ENCODE assay signal across 14 cellular contexts in the genomic region with DNA sequence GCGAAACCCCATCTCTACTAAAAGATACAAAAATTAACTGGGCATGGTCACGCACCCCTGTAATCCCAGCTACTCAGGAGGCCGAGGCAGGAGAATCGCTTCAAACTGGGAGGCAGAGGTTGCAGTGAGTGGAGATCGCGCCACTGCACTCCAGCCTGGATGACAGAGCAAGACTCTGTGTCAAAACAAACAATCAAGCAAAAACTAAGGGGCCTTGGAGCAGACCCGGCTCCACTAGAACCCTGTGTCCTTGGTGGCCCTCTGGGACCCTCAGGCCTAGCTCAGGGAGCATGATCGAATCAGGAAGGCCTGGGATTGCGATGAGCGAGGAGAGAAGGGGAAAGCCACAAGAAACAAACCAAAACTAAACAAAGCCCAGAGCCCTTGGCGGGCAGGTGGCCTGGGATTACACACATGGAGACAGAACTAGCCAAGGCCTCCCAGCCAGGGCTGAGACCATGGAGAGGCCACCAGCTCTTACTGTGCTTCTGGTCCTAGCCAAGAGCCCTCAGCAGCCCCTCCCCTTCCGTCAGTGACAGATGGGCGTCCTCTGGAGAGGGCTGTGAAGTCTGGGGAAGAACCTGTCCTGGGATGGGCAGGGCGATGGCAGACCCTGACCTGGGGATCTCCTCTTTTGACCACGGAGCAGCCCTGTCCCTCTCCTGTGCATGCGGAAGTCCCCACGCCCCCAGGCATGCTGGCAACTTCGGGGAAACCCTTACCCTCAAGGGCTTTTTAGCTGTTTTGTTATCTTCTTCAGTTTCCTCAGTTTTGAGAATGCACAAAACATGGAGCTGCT. TPM values are rescaled to one million over a fixed set of nuclear protein-coding genes. Genes with fewer than 3 reads are reported as not detected.
DNase-seq lines count a peak whose midpoint lies in the region; ATAC-seq, FAIRE-seq and TF ChIP-seq lines count a peak whose summit lies in the region.
"Had no signal": no experiment of that assay in that cellular context is flagged by ENCODE, and none has a peak within 500 bp of the region (broad histone marks: within the 10 kb centered on the region; RNA-seq: fewer than 3 reads in every experiment).

No MANE protein-coding gene starts in this region.

- H3K79me2 ChIP-seq in K562 (ENCODE audit: control insufficient read depth, insufficient read depth, low read length): peaks cover 43% of the 10 kb centered on the region

- TF ChIP-seq CTCF in activated CD8-positive, alpha-beta T cell treated with anti-CD3 and anti-CD28 coated beads for 36 hours (IDR thresholded peaks at IDR 0.05): no peak
- no peak for TF ChIP-seq CTCF in K562 (IDR thresholded peaks at IDR 0.05 in 2 of 3, conservative IDR thresholded peaks at IDR 0.05 in 1 of 3; ENCODE audit: insufficient read depth in 2 of 3, low read depth in 1 of 3, low read length in 3 of 3)
- no peak for TF ChIP-seq CTCF in tibial nerve (IDR thresholded peaks at IDR 0.05)
- no peak for TF ChIP-seq CTCF in MCF 10A (IDR thresholded peaks at IDR 0.05; ENCODE audit: unreplicated experiment)

- intact Hi-C loops in activated CD8-positive, alpha-beta T cell treated with anti-CD3 and anti-CD28 coated beads for 36 hours (cut with micrococcal nuclease): no loop called here
- intact Hi-C loops in K562 (cut with micrococcal nuclease): no loop called here
- intact Hi-C loops in MCF 10A (cut with micrococcal nuclease): no loop called here

- H3K36me3 ChIP-seq in K562 (ENCODE audit: control insufficient read depth, insufficient read depth, low read length) (0 out of 3 replicates have a peak, but pooled peaks cover 2% of the 10 kb centered on the region), tibial nerve (no peaks in the 10 kb centered on the region)

- H3K36me3 Mint-ChIP-seq in activated CD8-positive, alpha-beta T cell treated with anti-CD3 and anti-CD28 coated beads for 36 hours (ENCODE audit: low read depth): no peaks in the 10 kb centered on the region
- H3K36me3 Mint-ChIP-seq in activated CD8-positive, alpha-beta T cell treated with anti-CD3 and anti-CD28 coated beads, Interleukin-2, amount 10 ng/mL, durations not matched to agents 7 days and 5 days (ENCODE audit: low read depth): no peaks in the 10 kb centered on the region
- H3K36me3 Mint-ChIP-seq in MCF 10A (ENCODE audit: insufficient read depth, unreplicated experiment): no peaks in the 10 kb centered on the region

- no peak for TF ChIP-seq RAD21 in K562 (CRISPR knock-in tag; conservative IDR thresholded peaks at IDR 0.05 in 1 of 2, IDR thresholded peaks at IDR 0.05 in 1 of 2)

- no peak for FAIRE-seq in K562 (lab: Jason Lieb, UNC)
- FAIRE-seq: colon, H54 had no signal

- no peaks in the 10 kb centered on the region for H4K20me1 ChIP-seq in K562 (replicated peaks; ENCODE audit: control insufficient read depth, insufficient read depth, low read length)

- no peak overlapping the region for H2AFZ ChIP-seq in K562 (ENCODE audit: low read depth, low read length)

- peak; percentile 27 for ATAC-seq in activated CD8-positive, alpha-beta T cell treated with anti-CD3 and anti-CD28 coated beads for 36 hours
- ATAC-seq in activated CD8-positive, alpha-beta T cell treated with anti-CD3 and anti-CD28 coated beads, Interleukin-2, amount 10 ng/mL, durations not matched to agents 7 days and 5 days: no peak
- ATAC-seq in HG02852 (IDR thresholded peaks at IDR 0.05; ENCODE audit: unreplicated experiment) (peak; percentile 47), K562 (no peak), HG03457 (IDR thresholded peaks at IDR 0.05; ENCODE audit: unreplicated experiment) (no peak)
- ATAC-seq: activated CD4-positive, alpha-beta T cell treated with anti-CD3 and anti-CD28 coated beads for 36 hours had no signal

- no peaks in the 10 kb centered on the region for H3K9me3 ChIP-seq in K562 (replicated peaks; ENCODE audit: control insufficient read depth, insufficient read depth, low read depth, low read length)
- no peaks in the 10 kb centered on the region for H3K9me3 ChIP-seq in tibial nerve

- 83% methylated on average over 13 of the region's 18 CpGs for WGBS in K562 (ENCODE audit: insufficient coverage, low coverage, missing lambda C conversion rate)
- 82 to 88% methylated on average over 18 of the region's 18 CpGs for WGBS in tibial nerve, 2 donors

- H3K4me3 ChIP-seq in K562: no peak overlapping the region
- H3K4me3 ChIP-seq in tibial nerve: no peak overlapping the region

- TF ChIP-seq EP300 in K562 (IDR thresholded peaks at IDR 0.05; ENCODE audit: low read length): no peak
- no peak for TF ChIP-seq EP300 in tibial nerve (IDR thresholded peaks at IDR 0.05)

- DNase-seq in activated CD8-positive, alpha-beta T cell treated with anti-CD3 and anti-CD28 coated beads for 36 hours: no peak
- DNase-seq in activated CD8-positive, alpha-beta T cell treated with anti-CD3 and anti-CD28 coated beads, Interleukin-2, amount 10 ng/mL, durations not matched to agents 7 days and 5 days: no peak
- DNase-seq in K562 (ENCODE audit: extremely low read depth in 1 of 4, low spot score in 3 of 4) (no peak), tibial nerve (ENCODE audit: low spot score in 2 of 2) (no peak), SW 1271 (lab: John Stamatoyannopoulos, UW) (no peak), MCF 10A (ENCODE audit: unreplicated experiment) (no peak)
- DNase-seq: activated CD4-positive, alpha-beta T cell treated with anti-CD3 and anti-CD28 coated beads for 36 hours; NCI-H2081 had no signal

- no peaks in the 10 kb centered on the region for H3K9me3 Mint-ChIP-seq in activated CD8-positive, alpha-beta T cell treated with anti-CD3 and anti-CD28 coated beads for 36 hours
- H3K9me3 Mint-ChIP-seq in activated CD8-positive, alpha-beta T cell treated with anti-CD3 and anti-CD28 coated beads, Interleukin-2, amount 10 ng/mL, durations not matched to agents 7 days and 5 days (ENCODE audit: insufficient read depth): no peaks in the 10 kb centered on the region
- no peaks in the 10 kb centered on the region for H3K9me3 Mint-ChIP-seq in MCF 10A (ENCODE audit: unreplicated experiment)

- no peak overlapping the region for H3K4me3 Mint-ChIP-seq in activated CD8-positive, alpha-beta T cell treated with anti-CD3 and anti-CD28 coated beads for 36 hours
- H3K4me3 Mint-ChIP-seq in activated CD8-positive, alpha-beta T cell treated with anti-CD3 and anti-CD28 coated beads, Interleukin-2, amount 10 ng/mL, durations not matched to agents 7 days and 5 days: no peak overlapping the region
- H3K4me3 Mint-ChIP-seq in MCF 10A (ENCODE audit: unreplicated experiment): no peak overlapping the region
- H3K4me3 Mint-ChIP-seq: activated CD4-positive, alpha-beta T cell treated with anti-CD3 and anti-CD28 coated beads for 36 hours had no signal

- no peak for TF ChIP-seq POLR2A in K562 (conservative IDR thresholded peaks at IDR 0.05)
- TF ChIP-seq POLR2A in tibial nerve (IDR thresholded peaks at IDR 0.05): no peak

- in situ Hi-C loops in K562 (cut with MboI): no loop called here

- H3K27me3 ChIP-seq in K562 (ENCODE audit: control insufficient read depth in 2 of 2, insufficient read depth in 2 of 2, low read length in 2 of 2) (no peaks in the 10 kb centered on the region), tibial nerve (no peaks in the 10 kb centered on the region)

- BruUV-seq in K562 (replicated peaks; lab: Mats Ljungman, UMichigan) (no TSS peak), MCF 10A (replicated peaks; lab: Mats Ljungman, UMichigan) (no TSS peak)

- peaks cover 35 to 52% of the 10 kb centered on the region in 2 experiments for H3K4me1 ChIP-seq in K562 (replicated peaks in 1 of 2; ENCODE audit: control insufficient read depth in 2 of 2, insufficient read depth in 2 of 2, low read length in 2 of 2)
- H3K4me1 ChIP-seq in tibial nerve: peaks cover 0 to 47% (median 10%) of the 10 kb centered on the region in 4 donors

- H3K27ac ChIP-seq in K562 (ENCODE audit: extremely low read depth, low read depth, low read length) (peak overlapping the region; percentile 32; the same call in 2 of the 3 replicates), tibial nerve (peak overlapping the region in 3 of 4 donors; percentile 0 to 58 (median 47))

- CTCF ChIA-PET in activated CD8-positive, alpha-beta T cell treated with anti-CD3 and anti-CD28 coated beads for 36 hours (lab: Charles Lee): interaction anchor here (0.8 to 1.1 kb wide), 3 partner anchors 12 to 27 kb away, joined by 3 to 5 read pairs (median 4); partner anchors contain the start of gene CATIP
- CTCF ChIA-PET in activated CD8-positive, alpha-beta T cell treated with anti-CD3 and anti-CD28 coated beads, Interleukin-2, amount 10 ng/mL, durations not matched to agents 7 days and 5 days (lab: Charles Lee): no interaction called here
- CTCF ChIA-PET in K562 (lab: Yijun Ruan, JAX; ENCODE audit: low intra/inter-chr PET ratio) (no interaction called here), MCF 10A (lab: Yijun Ruan, JAX) (interaction anchor here (0.7 to 1.6 kb wide), 2 partner anchors 14 to 184 kb away, joined by 3 read pairs; no protein-coding TSS in a partner anchor)

- no peaks in the 10 kb centered on the region for H3K9me1 ChIP-seq in K562 (ENCODE audit: control insufficient read depth, insufficient read depth, low read length)

- H3K27me3 Mint-ChIP-seq in activated CD8-positive, alpha-beta T cell treated with anti-CD3 and anti-CD28 coated beads for 36 hours: no peaks in the 10 kb centered on the region
- peaks cover 6% of the 10 kb centered on the region for H3K27me3 Mint-ChIP-seq in activated CD8-positive, alpha-beta T cell treated with anti-CD3 and anti-CD28 coated beads, Interleukin-2, amount 10 ng/mL, durations not matched to agents 7 days and 5 days (ENCODE audit: low read depth)
- H3K27me3 Mint-ChIP-seq in MCF 10A (ENCODE audit: insufficient read depth, unreplicated experiment): no peaks in the 10 kb centered on the region
- H3K27me3 Mint-ChIP-seq: activated CD4-positive, alpha-beta T cell treated with anti-CD3 and anti-CD28 coated beads for 36 hours had no signal

- POLR2A ChIA-PET in activated CD8-positive, alpha-beta T cell treated with anti-CD3 and anti-CD28 coated beads for 36 hours (lab: Charles Lee): interaction anchor here (0.7 kb wide), 1 partner anchor 12 kb away, joined by 3 read pairs; no protein-coding TSS in a partner anchor
- POLR2A ChIA-PET in activated CD8-positive, alpha-beta T cell treated with anti-CD3 and anti-CD28 coated beads, Interleukin-2, amount 10 ng/mL, durations not matched to agents 7 days and 5 days (lab: Charles Lee): no interaction called here
- POLR2A ChIA-PET in K562 (lab: Yijun Ruan, JAX): interaction anchor here (1.0 kb wide), 1 partner anchor 9 kb away, joined by 3 read pairs; no protein-coding TSS in a partner anchor
- POLR2A ChIA-PET in MCF 10A (lab: Yijun Ruan, JAX): interaction anchor here (0.6 kb wide), 1 partner anchor 1784 kb away, joined by 3 read pairs; no protein-coding TSS in a partner anchor

- peak overlapping the region in 1 of 2 experiments; percentile 82; a peak in 2 of 4 replicates for H3K9ac ChIP-seq in K562 (ENCODE audit: insufficient read depth in 1 of 2, low read depth in 2 of 2, low read length in 2 of 2)

- peaks cover 7% of the 10 kb centered on the region for H3K4me1 Mint-ChIP-seq in activated CD8-positive, alpha-beta T cell treated with anti-CD3 and anti-CD28 coated beads for 36 hours (ENCODE audit: low read depth)
- H3K4me1 Mint-ChIP-seq in activated CD8-positive, alpha-beta T cell treated with anti-CD3 and anti-CD28 coated beads, Interleukin-2, amount 10 ng/mL, durations not matched to agents 7 days and 5 days (ENCODE audit: low read depth): peaks cover 2% of the 10 kb centered on the region
- peaks cover under 1% of the 10 kb centered on the region for H3K4me1 Mint-ChIP-seq in MCF 10A (ENCODE audit: insufficient read depth, unreplicated experiment)

- H3K27ac Mint-ChIP-seq in activated CD8-positive, alpha-beta T cell treated with anti-CD3 and anti-CD28 coated beads for 36 hours: peak overlapping the region; percentile 33
- no peak overlapping the region for H3K27ac Mint-ChIP-seq in activated CD8-positive, alpha-beta T cell treated with anti-CD3 and anti-CD28 coated beads, Interleukin-2, amount 10 ng/mL, durations not matched to agents 7 days and 5 days
- H3K27ac Mint-ChIP-seq in MCF 10A (ENCODE audit: low read depth, unreplicated experiment): no peak overlapping the region
- H3K27ac Mint-ChIP-seq: activated CD4-positive, alpha-beta T cell treated with anti-CD3 and anti-CD28 coated beads for 36 hours had no signal

- no peak overlapping the region for H3K4me2 ChIP-seq in K562 (ENCODE audit: insufficient read depth, low read length)

RNA-seq across cellular contexts. Expression of gene CATIP, which starts 27.4 kb away (rescaled TPM):
- not detected for total RNA-seq in activated CD8-positive, alpha-beta T cell treated with anti-CD3 and anti-CD28 coated beads for 36 hours
- total RNA-seq in activated CD8-positive, alpha-beta T cell treated with anti-CD3 and anti-CD28 coated beads, Interleukin-2, amount 10 ng/mL, durations not matched to agents 7 days and 5 days: not detected
- total RNA-seq in K562 (2011; cell fraction: chromatin; rRNA removed; ENCODE audit: low replicate concordance): not detected in 2 replicates
- total RNA-seq in K562 (2011; cell fraction: nucleolus; rRNA removed): not detected in 2 replicates
- 1.2 TPM in 1 of 2 replicates, not detected in the other for total RNA-seq in K562 (2011; cell fraction: nucleoplasm; rRNA removed)
- not detected in 2 replicates for total RNA-seq in K562 (2014; rRNA removed)
- not detected in 2 replicates for total RNA-seq in K562 (2014; rRNA removed; fragmentation: Illumina TruSeq; extraction: Trizol)
- not detected in 2 replicates for total RNA-seq in K562 (2015; rRNA removed; fragmentation: Illumina TruSeq; extraction: Trizol)
- total RNA-seq in K562 (2021): not detected in 2 replicates
- not detected in 2 replicates for polyA plus RNA-seq in K562 (2011; rRNA removed)
- not detected in 2 replicates for polyA plus RNA-seq in K562 (2011; cell fraction: cytosol; rRNA removed)
- polyA plus RNA-seq in K562 (2011; cell fraction: nucleus; rRNA removed): 0.17 TPM in 1 of 2 replicates, not detected in the other
- polyA plus RNA-seq in K562 (2012): 0.18 and 0.37 TPM in 2 replicates
- not detected in 2 replicates for polyA plus RNA-seq in K562 (2014; fragmentation: Illumina TruSeq; extraction: Trizol)
- under 1 TPM; 0.06 to 0.08 TPM for polyA plus RNA-seq in K562 (2014; fragmentation: Nextera tagmentation; extraction: Ambion mirVana)
- 0.09 TPM in 1 of 2 replicates, not detected in the other for polyA plus RNA-seq in K562 (2014; rRNA removed)
- not detected in 2 replicates for polyA minus RNA-seq in K562 (2011; rRNA and poly(A)+ RNA removed)
- not detected in 2 replicates for polyA minus RNA-seq in K562 (2011; cell fraction: cytosol; rRNA and poly(A)+ RNA removed)
- not detected in 2 replicates for polyA minus RNA-seq in K562 (2011; cell fraction: nucleus; rRNA and poly(A)+ RNA removed)
- total RNA-seq in tibial nerve: not detected
- total RNA-seq in MCF 10A (2022): not detected in 2 replicates
- total RNA-seq: activated CD4-positive, alpha-beta T cell treated with anti-CD3 and anti-CD28 coated beads for 36 hours; kidney epithelial cell had no signal
- polyA plus RNA-seq: AG04450 had no signal

RNA-seq across cellular contexts. Expression of gene TMBIM1, which starts 36.9 kb away (rescaled TPM):
- total RNA-seq in activated CD8-positive, alpha-beta T cell treated with anti-CD3 and anti-CD28 coated beads for 36 hours: 10 to 100 TPM; 53.5 to 57.9 TPM
- 10 to 100 TPM; 52.9 to 58.9 TPM for total RNA-seq in activated CD8-positive, alpha-beta T cell treated with anti-CD3 and anti-CD28 coated beads, Interleukin-2, amount 10 ng/mL, durations not matched to agents 7 days and 5 days
- total RNA-seq in K562 (2011; cell fraction: chromatin; rRNA removed; ENCODE audit: low replicate concordance): 60.5 and 126 TPM in 2 replicates
- total RNA-seq in K562 (2011; cell fraction: nucleolus; rRNA removed): 123 and 144 TPM in 2 replicates
- total RNA-seq in K562 (2011; cell fraction: nucleoplasm; rRNA removed): 126 and 128 TPM in 2 replicates
- total RNA-seq in K562 (2014; rRNA removed): 64.8 and 71.4 TPM in 2 replicates
- 56.6 and 59.2 TPM in 2 replicates for total RNA-seq in K562 (2014; rRNA removed; fragmentation: Illumina TruSeq; extraction: Trizol)
- total RNA-seq in K562 (2015; rRNA removed; fragmentation: Illumina TruSeq; extraction: Trizol): 43.7 and 46.8 TPM in 2 replicates
- 90.7 and 102 TPM in 2 replicates for total RNA-seq in K562 (2021)
- polyA plus RNA-seq in K562 (2011; rRNA removed): 45.9 and 66.8 TPM in 2 replicates
- polyA plus RNA-seq in K562 (2011; cell fraction: cytosol; rRNA removed): 68.3 and 77.4 TPM in 2 replicates
- polyA plus RNA-seq in K562 (2011; cell fraction: nucleus; rRNA removed): 111 and 118 TPM in 2 replicates
- 77.9 and 194 TPM in 2 replicates for polyA plus RNA-seq in K562 (2012)
- 105 and 112 TPM in 2 replicates for polyA plus RNA-seq in K562 (2014; fragmentation: Illumina TruSeq; extraction: Trizol)
- polyA plus RNA-seq in K562 (2014; fragmentation: Nextera tagmentation; extraction: Ambion mirVana): 10 to 100 TPM; 14.2 to 35.6 TPM
- 47.0 and 49.5 TPM in 2 replicates for polyA plus RNA-seq in K562 (2014; rRNA removed)
- polyA minus RNA-seq in K562 (2011; rRNA and poly(A)+ RNA removed): 37.4 and 39.0 TPM in 2 replicates
- 26.7 and 30.6 TPM in 2 replicates for polyA minus RNA-seq in K562 (2011; cell fraction: cytosol; rRNA and poly(A)+ RNA removed)
- polyA minus RNA-seq in K562 (2011; cell fraction: nucleus; rRNA and poly(A)+ RNA removed): 15.1 and 18.2 TPM in 2 replicates
- 100 to 1,000 TPM; 183 to 282 (median 202) TPM for total RNA-seq in tibial nerve
- total RNA-seq in MCF 10A (2022): 96.8 and 107 TPM in 2 replicates

RNA-seq across cellular contexts. Expression of gene SLC11A1, which starts 52.8 kb away (rescaled TPM):
- total RNA-seq in activated CD8-positive, alpha-beta T cell treated with anti-CD3 and anti-CD28 coated beads for 36 hours: under 1 TPM; 0.13 to 0.23 TPM
- under 1 TPM; 0.21 to 0.29 TPM for total RNA-seq in activated CD8-positive, alpha-beta T cell treated with anti-CD3 and anti-CD28 coated beads, Interleukin-2, amount 10 ng/mL, durations not matched to agents 7 days and 5 days
- total RNA-seq in K562 (2011; cell fraction: chromatin; rRNA removed; ENCODE audit: low replicate concordance): 1.4 and 5.9 TPM in 2 replicates
- total RNA-seq in K562 (2011; cell fraction: nucleolus; rRNA removed): 4.3 and 4.5 TPM in 2 replicates
- total RNA-seq in K562 (2011; cell fraction: nucleoplasm; rRNA removed): 3.5 and 4.8 TPM in 2 replicates
- total RNA-seq in K562 (2014; rRNA removed) (0.98 and 1.0 TPM in 2 replicates), K562 (2014; rRNA removed; fragmentation: Illumina TruSeq; extraction: Trizol) (0.32 and 0.65 TPM in 2 replicates), K562 (2015; rRNA removed; fragmentation: Illumina TruSeq; extraction: Trizol) (0.83 and 1.1 TPM in 2 replicates), K562 (2021) (1.2 and 1.6 TPM in 2 replicates), tibial nerve (100 to 1,000 TPM in 1 of 4 donors, 10 to 100 TPM in 3; 19.0 to 213 (median 52.9) TPM), MCF 10A (2022) (0.09 and 0.32 TPM in 2 replicates)
- polyA plus RNA-seq in K562 (2011; rRNA removed) (0.54 and 0.64 TPM in 2 replicates), K562 (2014; fragmentation: Illumina TruSeq; extraction: Trizol) (0.40 and 0.43 TPM in 2 replicates), K562 (2014; fragmentation: Nextera tagmentation; extraction: Ambion mirVana) (under 1 TPM; 0.35 to 0.51 TPM), K562 (2014; rRNA removed) (0.69 and 0.99 TPM in 2 replicates)
- 0.53 and 1.2 TPM in 2 replicates for polyA plus RNA-seq in K562 (2011; cell fraction: cytosol; rRNA removed)
- 1.8 and 2.6 TPM in 2 replicates for polyA plus RNA-seq in K562 (2011; cell fraction: nucleus; rRNA removed)
- 1.7 and 2.7 TPM in 2 replicates for polyA plus RNA-seq in K562 (2012)
- 1.3 TPM in 2 replicates for polyA minus RNA-seq in K562 (2011; rRNA and poly(A)+ RNA removed)
- polyA minus RNA-seq in K562 (2011; cell fraction: cytosol; rRNA and poly(A)+ RNA removed): 0.95 and 1.2 TPM in 2 replicates
- polyA minus RNA-seq in K562 (2011; cell fraction: nucleus; rRNA and poly(A)+ RNA removed): 6.3 and 7.7 TPM in 2 replicates
- polyA plus RNA-seq: AG04450 had no signal

RNA-seq across cellular contexts. Expression of gene PNKD, which starts 58.9 kb away (rescaled TPM):
- 10 to 100 TPM; 19.8 to 24.4 TPM for total RNA-seq in activated CD8-positive, alpha-beta T cell treated with anti-CD3 and anti-CD28 coated beads for 36 hours
- 10 to 100 TPM; 36.7 to 37.6 TPM for total RNA-seq in activated CD8-positive, alpha-beta T cell treated with anti-CD3 and anti-CD28 coated beads, Interleukin-2, amount 10 ng/mL, durations not matched to agents 7 days and 5 days
- 14.5 and 65.7 TPM in 2 replicates for total RNA-seq in K562 (2011; cell fraction: chromatin; rRNA removed; ENCODE audit: low replicate concordance)
- 43.7 and 53.7 TPM in 2 replicates for total RNA-seq in K562 (2011; cell fraction: nucleolus; rRNA removed)
- 35.0 and 68.9 TPM in 2 replicates for total RNA-seq in K562 (2011; cell fraction: nucleoplasm; rRNA removed)
- total RNA-seq in K562 (2014; rRNA removed) (50.2 and 55.7 TPM in 2 replicates), K562 (2014; rRNA removed; fragmentation: Illumina TruSeq; extraction: Trizol) (17.5 and 26.0 TPM in 2 replicates), K562 (2015; rRNA removed; fragmentation: Illumina TruSeq; extraction: Trizol) (32.3 and 34.0 TPM in 2 replicates), K562 (2021) (59.5 and 60.1 TPM in 2 replicates), tibial nerve (10 to 100 TPM; 62.3 to 68.9 (median 63.6) TPM), MCF 10A (2022) (13.0 and 23.1 TPM in 2 replicates)
- polyA plus RNA-seq in K562 (2011; rRNA removed) (37.2 and 41.2 TPM in 2 replicates), K562 (2014; fragmentation: Illumina TruSeq; extraction: Trizol) (64.2 and 68.2 TPM in 2 replicates), K562 (2014; fragmentation: Nextera tagmentation; extraction: Ambion mirVana) (100 to 1,000 TPM in 1 of 2 experiments, 10 to 100 TPM in 1; 89.1 to 105 TPM), K562 (2014; rRNA removed) (80.6 and 85.2 TPM in 2 replicates)
- 44.5 and 73.0 TPM in 2 replicates for polyA plus RNA-seq in K562 (2011; cell fraction: cytosol; rRNA removed)
- polyA plus RNA-seq in K562 (2011; cell fraction: nucleus; rRNA removed): 74.3 and 129 TPM in 2 replicates
- polyA plus RNA-seq in K562 (2012): 59.7 and 79.4 TPM in 2 replicates
- polyA minus RNA-seq in K562 (2011; rRNA and poly(A)+ RNA removed): 8.8 and 9.5 TPM in 2 replicates
- polyA minus RNA-seq in K562 (2011; cell fraction: cytosol; rRNA and poly(A)+ RNA removed): 11.2 and 13.5 TPM in 2 replicates
- polyA minus RNA-seq in K562 (2011; cell fraction: nucleus; rRNA and poly(A)+ RNA removed): 11.0 and 18.3 TPM in 2 replicates

RNA-seq across cellular contexts. Expression of gene AAMP, which starts 59.3 kb away (rescaled TPM):
- 10 to 100 TPM; 75.8 to 82.8 TPM for total RNA-seq in activated CD8-positive, alpha-beta T cell treated with anti-CD3 and anti-CD28 coated beads for 36 hours
- 10 to 100 TPM; 52.6 to 56.2 TPM for total RNA-seq in activated CD8-positive, alpha-beta T cell treated with anti-CD3 and anti-CD28 coated beads, Interleukin-2, amount 10 ng/mL, durations not matched to agents 7 days and 5 days
- 32.1 and 75.8 TPM in 2 replicates for total RNA-seq in K562 (2011; cell fraction: chromatin; rRNA removed; ENCODE audit: low replicate concordance)
- 53.4 and 63.2 TPM in 2 replicates for total RNA-seq in K562 (2011; cell fraction: nucleolus; rRNA removed)
- 39.5 and 41.6 TPM in 2 replicates for total RNA-seq in K562 (2011; cell fraction: nucleoplasm; rRNA removed)
- total RNA-seq in K562 (2014; rRNA removed): 156 and 197 TPM in 2 replicates
- 62.2 and 77.6 TPM in 2 replicates for total RNA-seq in K562 (2014; rRNA removed; fragmentation: Illumina TruSeq; extraction: Trizol)
- 94.1 and 99.2 TPM in 2 replicates for total RNA-seq in K562 (2015; rRNA removed; fragmentation: Illumina TruSeq; extraction: Trizol)
- total RNA-seq in K562 (2021): 87.7 and 96.9 TPM in 2 replicates
- polyA plus RNA-seq in K562 (2011; rRNA removed): 39.5 and 47.3 TPM in 2 replicates
- 74.7 and 140 TPM in 2 replicates for polyA plus RNA-seq in K562 (2011; cell fraction: cytosol; rRNA removed)
- 86.2 and 95.8 TPM in 2 replicates for polyA plus RNA-seq in K562 (2011; cell fraction: nucleus; rRNA removed)
- polyA plus RNA-seq in K562 (2012): 76.3 and 79.7 TPM in 2 replicates
- 135 and 139 TPM in 2 replicates for polyA plus RNA-seq in K562 (2014; fragmentation: Illumina TruSeq; extraction: Trizol)
- polyA plus RNA-seq in K562 (2014; fragmentation: Nextera tagmentation; extraction: Ambion mirVana): 1 to 10 TPM; 5.7 to 8.9 TPM
- 133 and 156 TPM in 2 replicates for polyA plus RNA-seq in K562 (2014; rRNA removed)
- polyA minus RNA-seq in K562 (2011; rRNA and poly(A)+ RNA removed): 38.7 and 46.6 TPM in 2 replicates
- polyA minus RNA-seq in K562 (2011; cell fraction: cytosol; rRNA and poly(A)+ RNA removed): 31.6 and 40.7 TPM in 2 replicates
- 18.7 and 26.5 TPM in 2 replicates for polyA minus RNA-seq in K562 (2011; cell fraction: nucleus; rRNA and poly(A)+ RNA removed)
- total RNA-seq in tibial nerve: 100 to 1,000 TPM; 111 to 179 (median 143) TPM
- 95.7 and 98.7 TPM in 2 replicates for total RNA-seq in MCF 10A (2022)

Comparison
In these comparisons a context has a peak if more than half of its experiments do, and no peak if none do; other contexts are left out.
1. ATAC-seq: peak in activated CD8-positive, alpha-beta T cell treated with anti-CD3 and anti-CD28 coated beads for 36 hours (single experiment) and HG02852 (single experiment); none in activated CD8-positive, alpha-beta T cell treated with anti-CD3 and anti-CD28 coated beads, Interleukin-2, amount 10 ng/mL, durations not matched to agents 7 days and 5 days (single experiment), K562 (single experiment) and HG03457 (single experiment).
2. CTCF ChIA-PET loops: an anchor here in activated CD8-positive, alpha-beta T cell treated with anti-CD3 and anti-CD28 coated beads for 36 hours (0.8 to 1.1 kb wide) and MCF 10A (0.7 to 1.6 kb wide); none called in activated CD8-positive, alpha-beta T cell treated with anti-CD3 and anti-CD28 coated beads, Interleukin-2, amount 10 ng/mL, durations not matched to agents 7 days and 5 days and K562.